In the genomic region with DNA sequence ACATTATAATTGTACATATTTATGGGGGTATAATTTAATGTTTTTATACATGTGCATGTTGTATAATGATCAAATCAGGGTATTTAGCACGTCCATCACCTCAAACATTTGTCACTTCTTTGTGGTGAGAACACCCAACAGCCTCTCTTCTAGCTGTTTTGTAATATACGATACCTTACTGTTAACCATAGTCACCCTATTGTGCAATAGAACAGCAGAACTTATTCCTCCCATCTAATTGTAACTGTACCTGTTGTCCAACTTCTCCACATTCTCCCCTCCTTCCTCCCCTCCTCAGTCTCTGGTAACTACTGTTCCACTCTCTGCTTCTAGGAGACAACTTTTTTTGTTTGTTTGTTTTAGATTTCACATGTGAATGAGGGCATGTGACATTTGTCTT, we compare ENCODE assay signal across 34 cellular contexts.
"Had no signal": no experiment of that assay in that cellular context is flagged by ENCODE, and none has a peak within 500 bp of the region (broad histone marks: within the 10 kb centered on the region; RNA-seq: fewer than 3 reads in every experiment).

No MANE protein-coding gene starts in this region.

- H3K4me1 ChIP-seq: SJCRH30 had no signal

- H2AFZ ChIP-seq: PC-9 had no signal

- H3K36me3 ChIP-seq: SJCRH30, WERI-Rb-1 had no signal

- H3K4me3 ChIP-seq: PC-9, SJCRH30, SK-N-MC had no signal

- FAIRE-seq: RCC 7860 had no signal

- H3K27ac ChIP-seq: KMS-11, PC-9, RWPE1, SJCRH30, SK-N-MC, WERI-Rb-1 had no signal

- ATAC-seq: activated CD8-positive, alpha-beta memory T cell treated with anti-CD3 and anti-CD28 coated beads, Interleukin-2, amount 10 ng/mL, durations not matched to agents 7 days and 5 days; Right ventricle myocardium inferior had no signal

- H3K9me3 ChIP-seq: SJCRH30 had no signal

- H3K9ac ChIP-seq: KMS-11 had no signal

- DNase-seq: activated CD4-positive, alpha-beta memory T cell treated with anti-CD3 and anti-CD28 coated beads, Interleukin-2, amount 10 ng/mL, durations not matched to agents 7 days and 5 days; activated CD4-positive, alpha-beta T cell treated with anti-CD3 and anti-CD28 coated beads for 1 hour; activated CD4-positive, alpha-beta T cell treated with anti-CD3 and anti-CD28 coated beads for 48 hours; activated CD4-positive, CD25-positive, alpha-beta regulatory T cell; activated CD8-positive, alpha-beta memory T cell treated with anti-CD3 and anti-CD28 coated beads for 24 hours; activated CD8-positive, alpha-beta memory T cell treated with anti-CD3 and anti-CD28 coated beads, Interleukin-2, amount 10 ng/mL, durations not matched to agents 7 days and 5 days; activated CD8-positive, alpha-beta memory T cell treated with anti-CD3 and anti-CD28 coated beads, Interleukin-2, amount 50 U/mL, for 48 hours; activated effector memory CD4-positive, alpha-beta T cell treated with Interleukin-2 at 50 U/mL for 16 hours; activated naive CD4-positive, alpha-beta T cell; activated naive CD4-positive, alpha-beta T cell treated with anti-CD3 and anti-CD28 coated beads, Interleukin-2, amount 50 U/mL, for 16 hours; activated naive CD8-positive, alpha-beta T cell treated with anti-CD3 and anti-CD28 coated beads for 36 hours; activated T-cell treated with anti-CD3 and anti-CD28 coated beads, Interleukin-2, amount 50 U/mL, for 48 hours; amniotic stem cell; aorta; caudate nucleus; cerebellar nuclear complex; MV-4-11; NCI-H1092; NCI-H1436 treated with DMSO at 0.1 percent for 48 hours; NCI-H1694 treated with DMSO at 0.1 percent for 48 hours; NCI-H2029; NCI-H345; NCI-H524 treated with DMSO at 0.1 percent for 48 hours; NCI-H748 treated with DMSO at 0.1 percent for 48 hours; NK-92 treated with Interleukin-12 subunit alpha and Interleukin-12 subunit beta, amount 100 ng/mL, for 24 hours; PC-9; SJCRH30; T1000; WERI-Rb-1 had no signal

- H3K4me2 ChIP-seq: KMS-11, PC-9 had no signal

- H3K27me3 ChIP-seq: SJCRH30 had no signal
